ENCODE assay signal across 20 cellular contexts in genomic region chr4:5804656-5805055, GRCh38.
DNase-seq lines count a peak whose midpoint lies in the region; ATAC-seq, FAIRE-seq and TF ChIP-seq lines count a peak whose summit lies in the region.
"Had no signal": no experiment of that assay in that cellular context is flagged by ENCODE, and none has a peak within 500 bp of the region (broad histone marks: within the 10 kb centered on the region; RNA-seq: fewer than 3 reads in every experiment).

No MANE protein-coding gene starts in this region.

- no peaks in the 10 kb centered on the region for H3K4me1 Mint-ChIP-seq in stimulated activated naive CD8-positive, alpha-beta T cell treated with anti-CD3 and anti-CD28 coated beads, Interleukin-15, amount 100 ng/mL, for 72 hours
- H3K4me1 Mint-ChIP-seq in endodermal cell, result no peaks in the 10 kb centered on the region

- no peaks in the 10 kb centered on the region for H4K20me1 ChIP-seq in GM23248 (ENCODE audit: insufficient read depth)

- no peak for DNase-seq in stimulated activated naive CD8-positive, alpha-beta T cell treated with anti-CD3 and anti-CD28 coated beads, Interleukin-15, amount 100 ng/mL, for 72 hours
- DNase-seq in stimulated activated naive CD8-positive, alpha-beta T cell treated with anti-CD3 and anti-CD28 coated beads, Interleukin-15, Interleukin-2, amounts not matched to agents 100 U/mL and 50 U/mL, for 24 hours, result no peak
- DNase-seq in NAMALWA (ENCODE audit: low spot score), result peak; percentile 9
- peak; percentile 78 for DNase-seq in endodermal cell
- no peak for DNase-seq in NCI-H2107 treated with DMSO at 0.1 percent for 48 hours (lab: John Stamatoyannopoulos, UW; ENCODE audit: unreplicated experiment)
- DNase-seq in small intestine, result no peak
- no peak for DNase-seq in amygdala (lab: John Stamatoyannopoulos, UW)
- DNase-seq in GM23248, result no peak
- DNase-seq: activated CD8-positive, alpha-beta T cell treated with anti-CD3 and anti-CD28 coated beads for 36 hours; activated effector memory CD4-positive, alpha-beta T cell treated with anti-CD3 and anti-CD28 coated beads, Interleukin-2, amount 50 U/mL, for 16 hours; activated T-cell treated with anti-CD3 and anti-CD28 coated beads for 4 hours; glutamatergic neuron; naive thymus-derived CD8-positive, alpha-beta T cell; NCI-H1105 treated with DMSO at 0.1 percent for 48 hours; NCI-H510A; retina; T1000; transverse colon had no signal

- peak; percentile 46 for TF ChIP-seq CTCF in endodermal cell (conservative IDR thresholded peaks at IDR 0.05)

- no peaks in the 10 kb centered on the region for H3F3A ChIP-seq in GM23248 (ENCODE audit: insufficient read depth)

- no peaks in the 10 kb centered on the region for H3K27me3 Mint-ChIP-seq in stimulated activated naive CD8-positive, alpha-beta T cell treated with anti-CD3 and anti-CD28 coated beads, Interleukin-15, amount 100 ng/mL, for 72 hours
- H3K27me3 Mint-ChIP-seq in endodermal cell (ENCODE audit: insufficient read depth), result no peaks in the 10 kb centered on the region
- H3K27me3 Mint-ChIP-seq: activated CD8-positive, alpha-beta T cell treated with anti-CD3 and anti-CD28 coated beads for 36 hours had no signal

- no peak overlapping the region for H3K4me2 ChIP-seq in GM23248 (ENCODE audit: unreplicated experiment)

- H3K9me3 ChIP-seq in endodermal cell (ENCODE audit: control insufficient read depth, low read length), result no peaks in the 10 kb centered on the region
- H3K9me3 ChIP-seq in small intestine (ENCODE audit: control insufficient read depth, low read depth), result no peaks in the 10 kb centered on the region
- no peaks in the 10 kb centered on the region for H3K9me3 ChIP-seq in GM23248 (ENCODE audit: low read depth)
- H3K9me3 ChIP-seq: transverse colon had no signal

- no peak for FAIRE-seq in small intestine (lab: Jason Lieb, UNC)
- FAIRE-seq: endometrium had no signal

- H3K27me3 ChIP-seq in endodermal cell (ENCODE audit: control insufficient read depth, insufficient read depth, low read length, poor library complexity, severe bottlenecking) (no peaks in the 10 kb centered on the region), small intestine (ENCODE audit: control insufficient read depth in 2 of 2, insufficient read depth in 2 of 2, low read length in 2 of 2) (no peaks in the 10 kb centered on the region), GM23248 (replicated peaks; ENCODE audit: insufficient read depth) (no peaks in the 10 kb centered on the region)
- H3K27me3 ChIP-seq: transverse colon had no signal

- in situ Hi-C loops in GM23248 (cut with MboI), result loop anchor here (25.0 kb wide), 1 partner anchor 767 kb away; no protein-coding TSS in a partner anchor

- ATAC-seq in stimulated activated naive CD8-positive, alpha-beta T cell treated with anti-CD3 and anti-CD28 coated beads, Interleukin-15, amount 100 ng/mL, for 72 hours, result peak; percentile 40
- ATAC-seq in stimulated activated naive CD8-positive, alpha-beta T cell treated with anti-CD3 and anti-CD28 coated beads, Interleukin-15, Interleukin-2, amounts not matched to agents 100 U/mL and 50 U/mL, for 24 hours, result no peak
- ATAC-seq: activated CD8-positive, alpha-beta T cell treated with anti-CD3 and anti-CD28 coated beads for 36 hours; left colon; naive thymus-derived CD8-positive, alpha-beta T cell had no signal

- H3K79me2 ChIP-seq in GM23248 (ENCODE audit: insufficient read depth), result no peaks in the 10 kb centered on the region

- WGBS in endodermal cell (ENCODE audit: insufficient coverage in 1 of 2, insufficient read length in 1 of 2), 2 experiments, result 94 to 96% methylated on average over 7 to 14 of the region's 14 CpGs
- WGBS in small intestine, 3 donors, result 89 to 93% (median 92%) methylated on average over 14 of the region's 14 CpGs
- WGBS in GM23248 (ENCODE audit: low coverage in 1 of 2, low lambda C conversion rate in 2 of 2, missing lambda C conversion rate in 2 of 2), 2 experiments, result 95 to 98% methylated on average over 13 to 14 of the region's 14 CpGs

- H3K27ac ChIP-seq in endodermal cell (ENCODE audit: low read depth, low read length) (no peak overlapping the region), small intestine (ENCODE audit: low read depth in 1 of 2, low read length in 1 of 2) (no peak overlapping the region), GM23248 (no peak overlapping the region)
- H3K27ac ChIP-seq: transverse colon had no signal

- no peak overlapping the region for H3K4me3 ChIP-seq in endodermal cell (ENCODE audit: low read length)
- H3K4me3 ChIP-seq in small intestine (ENCODE audit: low read depth in 1 of 2, low read length in 2 of 2), result no peak overlapping the region
- no peak overlapping the region for H3K4me3 ChIP-seq in GM23248
- H3K4me3 ChIP-seq: transverse colon had no signal

- no peak overlapping the region for H2AFZ ChIP-seq in GM23248

- no peaks in the 10 kb centered on the region for H3K4me1 ChIP-seq in endodermal cell (ENCODE audit: control insufficient read depth, insufficient read depth, low read length)
- no peaks in the 10 kb centered on the region for H3K4me1 ChIP-seq in small intestine (ENCODE audit: control insufficient read depth in 2 of 2, insufficient read depth in 1 of 2, low read depth in 1 of 2, low read length in 1 of 2)
- no peaks in the 10 kb centered on the region for H3K4me1 ChIP-seq in GM23248 (ENCODE audit: insufficient read depth)
- H3K4me1 ChIP-seq: transverse colon had no signal

- H3K36me3 ChIP-seq in endodermal cell (ENCODE audit: control insufficient read depth, insufficient read depth, low read length) (peaks cover 3% of the 10 kb centered on the region), small intestine (ENCODE audit: control insufficient read depth in 2 of 2, insufficient read depth in 2 of 2, low read length in 2 of 2) (peaks cover 0 to 2% of the 10 kb centered on the region in 2 donors), GM23248 (ENCODE audit: low read depth) (peaks cover 28% of the 10 kb centered on the region; the same call in 1 of the 2 replicates)
- H3K36me3 ChIP-seq: transverse colon had no signal

- H3K9me2 ChIP-seq in GM23248 (ENCODE audit: insufficient read depth), result no peaks in the 10 kb centered on the region

- H3K4me3 Mint-ChIP-seq in stimulated activated naive CD8-positive, alpha-beta T cell treated with anti-CD3 and anti-CD28 coated beads, Interleukin-15, amount 100 ng/mL, for 72 hours, result no peak overlapping the region
- no peak overlapping the region for H3K4me3 Mint-ChIP-seq in endodermal cell
- H3K4me3 Mint-ChIP-seq: activated CD8-positive, alpha-beta T cell treated with anti-CD3 and anti-CD28 coated beads for 36 hours; naive thymus-derived CD8-positive, alpha-beta T cell had no signal

- no peaks in the 10 kb centered on the region for H3K9me3 Mint-ChIP-seq in stimulated activated naive CD8-positive, alpha-beta T cell treated with anti-CD3 and anti-CD28 coated beads, Interleukin-15, amount 100 ng/mL, for 72 hours
- peaks cover 2% of the 10 kb centered on the region for H3K9me3 Mint-ChIP-seq in endodermal cell
- H3K9me3 Mint-ChIP-seq: activated CD8-positive, alpha-beta T cell treated with anti-CD3 and anti-CD28 coated beads for 36 hours had no signal

- H3K9ac ChIP-seq in endodermal cell (ENCODE audit: extremely low read depth, low read length, poor library complexity, severe bottlenecking), result no peak overlapping the region
- H3K9ac ChIP-seq in GM23248, result no peak overlapping the region

- H3K36me3 Mint-ChIP-seq in endodermal cell (ENCODE audit: low read depth), result peaks cover 72% of the 10 kb centered on the region
- H3K36me3 Mint-ChIP-seq: naive thymus-derived CD8-positive, alpha-beta T cell had no signal

- no peak overlapping the region for H3K27ac Mint-ChIP-seq in stimulated activated naive CD8-positive, alpha-beta T cell treated with anti-CD3 and anti-CD28 coated beads, Interleukin-15, amount 100 ng/mL, for 72 hours
- no peak overlapping the region for H3K27ac Mint-ChIP-seq in endodermal cell
- H3K27ac Mint-ChIP-seq: activated CD8-positive, alpha-beta T cell treated with anti-CD3 and anti-CD28 coated beads for 36 hours; naive thymus-derived CD8-positive, alpha-beta T cell had no signal

Comparison
In these comparisons a context has a peak if more than half of its experiments do, and no peak if none do; other contexts are left out.
1. DNase-seq: peak in NAMALWA (single experiment) and endodermal cell (single experiment); none in stimulated activated naive CD8-positive, alpha-beta T cell treated with anti-CD3 and anti-CD28 coated beads, Interleukin-15, amount 100 ng/mL, for 72 hours (0 of 2), stimulated activated naive CD8-positive, alpha-beta T cell treated with anti-CD3 and anti-CD28 coated beads, Interleukin-15, Interleukin-2, amounts not matched to agents 100 U/mL and 50 U/mL, for 24 hours (single experiment), NCI-H2107 treated with DMSO at 0.1 percent for 48 hours (single experiment), small intestine (single experiment), amygdala (0 of 56) and GM23248 (single experiment).